In the genomic region with DNA sequence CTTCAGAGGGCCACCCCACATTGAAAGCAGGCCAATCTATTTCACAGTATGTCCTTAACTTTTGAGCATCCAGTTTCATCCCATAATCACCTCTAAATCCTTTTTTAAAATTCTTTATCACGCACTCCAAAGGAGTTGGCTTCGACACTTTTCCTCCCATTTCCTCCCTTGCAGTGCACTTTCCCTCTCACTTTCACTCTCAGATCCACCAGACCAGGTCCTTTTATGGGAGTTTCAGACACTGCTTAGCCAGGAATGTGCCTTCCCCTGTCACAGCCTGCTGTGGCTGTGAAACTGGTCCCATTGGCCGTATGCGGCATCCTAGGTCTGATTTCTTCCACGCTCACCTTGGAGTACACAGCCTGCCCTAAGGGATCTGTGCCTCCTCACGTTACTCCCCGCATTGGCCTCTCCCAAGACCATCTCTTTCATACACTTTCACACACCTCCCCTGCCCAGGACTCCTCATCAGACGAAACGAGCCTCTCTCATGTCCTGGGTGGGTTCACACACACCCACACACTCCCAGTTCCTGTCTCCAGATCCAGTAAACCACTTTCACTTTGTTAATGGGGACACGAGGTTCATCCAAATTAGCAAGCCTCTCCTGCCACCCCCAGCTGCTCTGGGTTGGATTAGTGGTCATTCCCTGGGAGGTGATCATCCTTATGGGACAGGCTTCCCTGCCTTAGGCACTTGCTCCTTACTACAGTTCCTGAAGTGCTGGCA, we compare ENCODE assay signal across 23 cellular contexts. TPM values are rescaled to one million over a fixed set of nuclear protein-coding genes. Genes with fewer than 3 reads are reported as not detected.
DNase-seq lines count a peak whose midpoint lies in the region; ATAC-seq and TF ChIP-seq lines count a peak whose summit lies in the region.
"Had no signal": no experiment of that assay in that cellular context is flagged by ENCODE, and none has a peak within 500 bp of the region (broad histone marks: within the 10 kb centered on the region; RNA-seq: fewer than 3 reads in every experiment).

No MANE protein-coding gene starts in this region.

- POLR2A ChIA-PET in activated CD8-positive, alpha-beta T cell treated with anti-CD3 and anti-CD28 coated beads for 36 hours (lab: Charles Lee) = no interaction called here
- POLR2A ChIA-PET in activated CD8-positive, alpha-beta T cell treated with anti-CD3 and anti-CD28 coated beads, Interleukin-2, amount 10 ng/mL, durations not matched to agents 7 days and 5 days (lab: Charles Lee) = interaction anchor here (0.8 kb wide), 1 partner anchor 9 kb away, joined by 3 read pairs; no protein-coding TSS in a partner anchor

- H3K4me3 Mint-ChIP-seq in activated CD8-positive, alpha-beta T cell treated with anti-CD3 and anti-CD28 coated beads for 36 hours = no peak overlapping the region
- H3K4me3 Mint-ChIP-seq in activated CD8-positive, alpha-beta T cell treated with anti-CD3 and anti-CD28 coated beads, Interleukin-2, amount 10 ng/mL, durations not matched to agents 7 days and 5 days = no peak overlapping the region
- H3K4me3 Mint-ChIP-seq: brain; naive thymus-derived CD8-positive, alpha-beta T cell had no signal

- no peaks in the 10 kb centered on the region for H3K27me3 Mint-ChIP-seq in activated CD8-positive, alpha-beta T cell treated with anti-CD3 and anti-CD28 coated beads for 36 hours
- no peaks in the 10 kb centered on the region for H3K27me3 Mint-ChIP-seq in activated CD8-positive, alpha-beta T cell treated with anti-CD3 and anti-CD28 coated beads, Interleukin-2, amount 10 ng/mL, durations not matched to agents 7 days and 5 days (ENCODE audit: low read depth)
- H3K27me3 Mint-ChIP-seq: brain; naive thymus-derived CD8-positive, alpha-beta T cell had no signal

- H3K36me3 Mint-ChIP-seq in activated CD8-positive, alpha-beta T cell treated with anti-CD3 and anti-CD28 coated beads for 36 hours (ENCODE audit: low read depth) = no peaks in the 10 kb centered on the region
- H3K36me3 Mint-ChIP-seq in activated CD8-positive, alpha-beta T cell treated with anti-CD3 and anti-CD28 coated beads, Interleukin-2, amount 10 ng/mL, durations not matched to agents 7 days and 5 days (ENCODE audit: low read depth) = no peaks in the 10 kb centered on the region
- H3K36me3 Mint-ChIP-seq: brain; naive thymus-derived CD8-positive, alpha-beta T cell had no signal

- ATAC-seq in activated CD8-positive, alpha-beta T cell treated with anti-CD3 and anti-CD28 coated beads for 36 hours = no peak
- ATAC-seq in activated CD8-positive, alpha-beta T cell treated with anti-CD3 and anti-CD28 coated beads, Interleukin-2, amount 10 ng/mL, durations not matched to agents 7 days and 5 days = no peak
- ATAC-seq in SK-N-SH treated with all-trans-retinoic acid at 6 μM for 48 hours (peak; percentile 54), GM21825 (IDR thresholded peaks at IDR 0.05; ENCODE audit: unreplicated experiment) (no peak), GM19351 (IDR thresholded peaks at IDR 0.05; ENCODE audit: unreplicated experiment) (no peak), HG03439 (IDR thresholded peaks at IDR 0.05; ENCODE audit: unreplicated experiment) (no peak)
- ATAC-seq: naive thymus-derived CD8-positive, alpha-beta T cell had no signal

- DNase-seq in activated CD8-positive, alpha-beta T cell treated with anti-CD3 and anti-CD28 coated beads for 36 hours = peak; percentile 1
- no peak for DNase-seq in activated CD8-positive, alpha-beta T cell treated with anti-CD3 and anti-CD28 coated beads, Interleukin-2, amount 10 ng/mL, durations not matched to agents 7 days and 5 days
- DNase-seq in fibroblast of the aortic adventitia (ENCODE audit: low read depth) = no peak
- no peak for DNase-seq in GOT3 (lab: John Stamatoyannopoulos, UW)
- DNase-seq: activated CD4-positive, alpha-beta T cell treated with anti-CD3 and anti-CD28 coated beads for 48 hours; activated effector memory CD4-positive, alpha-beta T cell treated with anti-CD3 and anti-CD28 coated beads, Interleukin-2, amount 50 U/mL, for 16 hours; COR-L47; esophagus squamous epithelium; kidney glomerular epithelial cell; naive thymus-derived CD8-positive, alpha-beta T cell; NCI-H187; NCI-H748 treated with DMSO at 0.1 percent for 48 hours; SIG-M5; stomach had no signal

- no peak overlapping the region for H3K27ac Mint-ChIP-seq in activated CD8-positive, alpha-beta T cell treated with anti-CD3 and anti-CD28 coated beads for 36 hours
- H3K27ac Mint-ChIP-seq in activated CD8-positive, alpha-beta T cell treated with anti-CD3 and anti-CD28 coated beads, Interleukin-2, amount 10 ng/mL, durations not matched to agents 7 days and 5 days = no peak overlapping the region
- H3K27ac Mint-ChIP-seq: brain had no signal

- intact Hi-C loops in activated CD8-positive, alpha-beta T cell treated with anti-CD3 and anti-CD28 coated beads for 36 hours (cut with micrococcal nuclease) = no loop called here

- H3K4me3 ChIP-seq in fibroblast of the aortic adventitia (ENCODE audit: low read depth, low read length) = peak overlapping the region; percentile 13
- H3K4me3 ChIP-seq: esophagus squamous epithelium, stomach had no signal

- TF ChIP-seq CTCF in activated CD8-positive, alpha-beta T cell treated with anti-CD3 and anti-CD28 coated beads for 36 hours (IDR thresholded peaks at IDR 0.05) = no peak
- no peak for TF ChIP-seq CTCF in fibroblast of the aortic adventitia (IDR thresholded peaks at IDR 0.05; ENCODE audit: insufficient read depth, low read length)

- H3K9me3 Mint-ChIP-seq in activated CD8-positive, alpha-beta T cell treated with anti-CD3 and anti-CD28 coated beads for 36 hours = no peaks in the 10 kb centered on the region
- H3K9me3 Mint-ChIP-seq in activated CD8-positive, alpha-beta T cell treated with anti-CD3 and anti-CD28 coated beads, Interleukin-2, amount 10 ng/mL, durations not matched to agents 7 days and 5 days (ENCODE audit: insufficient read depth) = no peaks in the 10 kb centered on the region
- H3K9me3 Mint-ChIP-seq: naive thymus-derived CD8-positive, alpha-beta T cell had no signal

- CTCF ChIA-PET in activated CD8-positive, alpha-beta T cell treated with anti-CD3 and anti-CD28 coated beads for 36 hours (lab: Charles Lee) = interaction anchor here (0.9 kb wide), 1 partner anchor 61 kb away, joined by 3 read pairs; no protein-coding TSS in a partner anchor
- CTCF ChIA-PET in activated CD8-positive, alpha-beta T cell treated with anti-CD3 and anti-CD28 coated beads, Interleukin-2, amount 10 ng/mL, durations not matched to agents 7 days and 5 days (lab: Charles Lee) = no interaction called here

- H3K4me1 Mint-ChIP-seq in activated CD8-positive, alpha-beta T cell treated with anti-CD3 and anti-CD28 coated beads for 36 hours (ENCODE audit: low read depth) = peaks cover 6% of the 10 kb centered on the region
- H3K4me1 Mint-ChIP-seq in activated CD8-positive, alpha-beta T cell treated with anti-CD3 and anti-CD28 coated beads, Interleukin-2, amount 10 ng/mL, durations not matched to agents 7 days and 5 days (ENCODE audit: low read depth) = no peaks in the 10 kb centered on the region
- H3K4me1 Mint-ChIP-seq: brain; naive thymus-derived CD8-positive, alpha-beta T cell had no signal

TF ChIP-seq in SK-N-SH treated with all-trans-retinoic acid at 6 μM for 48 hours, 23 proteins besides CTCF, POLR2A, EP300 and RAD21 (continues in another document):
- TF ChIP-seq, protein P1, sequence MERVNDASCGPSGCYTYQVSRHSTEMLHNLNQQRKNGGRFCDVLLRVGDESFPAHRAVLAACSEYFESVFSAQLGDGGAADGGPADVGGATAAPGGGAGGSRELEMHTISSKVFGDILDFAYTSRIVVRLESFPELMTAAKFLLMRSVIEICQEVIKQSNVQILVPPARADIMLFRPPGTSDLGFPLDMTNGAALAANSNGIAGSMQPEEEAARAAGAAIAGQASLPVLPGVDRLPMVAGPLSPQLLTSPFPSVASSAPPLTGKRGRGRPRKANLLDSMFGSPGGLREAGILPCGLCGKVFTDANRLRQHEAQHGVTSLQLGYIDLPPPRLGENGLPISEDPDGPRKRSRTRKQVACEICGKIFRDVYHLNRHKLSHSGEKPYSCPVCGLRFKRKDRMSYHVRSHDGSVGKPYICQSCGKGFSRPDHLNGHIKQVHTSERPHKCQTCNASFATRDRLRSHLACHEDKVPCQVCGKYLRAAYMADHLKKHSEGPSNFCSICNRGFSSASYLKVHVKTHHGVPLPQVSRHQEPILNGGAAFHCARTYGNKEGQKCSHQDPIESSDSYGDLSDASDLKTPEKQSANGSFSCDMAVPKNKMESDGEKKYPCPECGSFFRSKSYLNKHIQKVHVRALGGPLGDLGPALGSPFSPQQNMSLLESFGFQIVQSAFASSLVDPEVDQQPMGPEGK (CRISPR knock-in tag; IDR thresholded peaks at IDR 0.05; ENCODE audit: borderline replicate concordance) = no peak
- TF ChIP-seq ZFP30 (CRISPR knock-in tag; IDR thresholded peaks at IDR 0.05) = no peak
- no peak for TF ChIP-seq ESRRG (CRISPR knock-in tag; IDR thresholded peaks at IDR 0.05)
- no peak for TF ChIP-seq ZFP3 (CRISPR knock-in tag; IDR thresholded peaks at IDR 0.05)
- TF ChIP-seq SNAI2 (CRISPR knock-in tag; IDR thresholded peaks at IDR 0.05) = no peak
- TF ChIP-seq OSR1 (CRISPR knock-in tag; IDR thresholded peaks at IDR 0.05) = no peak
- no peak for TF ChIP-seq ZNF8 (CRISPR knock-in tag; IDR thresholded peaks at IDR 0.05)
- no peak for TF ChIP-seq RARB (CRISPR knock-in tag; IDR thresholded peaks at IDR 0.05)
- TF ChIP-seq ZNF70 (CRISPR knock-in tag; IDR thresholded peaks at IDR 0.05) = no peak
- TF ChIP-seq, protein P2, sequence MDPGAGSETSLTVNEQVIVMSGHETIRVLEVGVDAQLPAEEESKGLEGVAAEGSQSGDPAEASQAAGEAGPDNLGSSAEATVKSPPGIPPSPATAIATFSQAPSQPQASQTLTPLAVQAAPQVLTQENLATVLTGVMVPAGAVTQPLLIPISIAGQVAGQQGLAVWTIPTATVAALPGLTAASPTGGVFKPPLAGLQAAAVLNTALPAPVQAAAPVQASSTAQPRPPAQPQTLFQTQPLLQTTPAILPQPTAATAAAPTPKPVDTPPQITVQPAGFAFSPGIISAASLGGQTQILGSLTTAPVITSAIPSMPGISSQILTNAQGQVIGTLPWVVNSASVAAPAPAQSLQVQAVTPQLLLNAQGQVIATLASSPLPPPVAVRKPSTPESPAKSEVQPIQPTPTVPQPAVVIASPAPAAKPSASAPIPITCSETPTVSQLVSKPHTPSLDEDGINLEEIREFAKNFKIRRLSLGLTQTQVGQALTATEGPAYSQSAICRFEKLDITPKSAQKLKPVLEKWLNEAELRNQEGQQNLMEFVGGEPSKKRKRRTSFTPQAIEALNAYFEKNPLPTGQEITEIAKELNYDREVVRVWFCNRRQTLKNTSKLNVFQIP (CRISPR knock-in tag; IDR thresholded peaks at IDR 0.05; ENCODE audit: borderline replicate concordance, low read depth) = no peak

RNA-seq across cellular contexts. Expression of a gene that starts 10.0 kb away (rescaled TPM):
- total RNA-seq in activated CD8-positive, alpha-beta T cell treated with anti-CD3 and anti-CD28 coated beads for 36 hours = not detected
- total RNA-seq in activated CD8-positive, alpha-beta T cell treated with anti-CD3 and anti-CD28 coated beads, Interleukin-2, amount 10 ng/mL, durations not matched to agents 7 days and 5 days = not detected
- not detected in 2 replicates for total RNA-seq in fibroblast of the aortic adventitia (ENCODE audit: low replicate concordance)
- total RNA-seq: esophagus squamous epithelium; HT1080; naive thymus-derived CD8-positive, alpha-beta T cell; osteocyte; stomach; T-helper 1 cell treated with Interleukin-12 subunit alpha and Interleukin-12 subunit beta and Interleukin-4 antibody, amounts not matched to agents 30 ng/mL and 1 ng/mL, for 36 hours; tibial nerve had no signal

RNA-seq across cellular contexts. Expression of a gene that starts 28.3 kb away (rescaled TPM):
- total RNA-seq in activated CD8-positive, alpha-beta T cell treated with anti-CD3 and anti-CD28 coated beads for 36 hours = not detected
- not detected for total RNA-seq in activated CD8-positive, alpha-beta T cell treated with anti-CD3 and anti-CD28 coated beads, Interleukin-2, amount 10 ng/mL, durations not matched to agents 7 days and 5 days
- total RNA-seq in fibroblast of the aortic adventitia (ENCODE audit: low replicate concordance) = not detected in 2 replicates
- total RNA-seq: esophagus squamous epithelium, HT1080, osteocyte, stomach, tibial nerve had no signal
